8 cellular contexts compared by ENCODE assay signal in genomic region chr17:49556183-49556943, GRCh38. TPM values are rescaled to one million over a fixed set of nuclear protein-coding genes. Genes with fewer than 3 reads are reported as not detected.
DNase-seq lines count a peak whose midpoint lies in the region; ATAC-seq and TF ChIP-seq lines count a peak whose summit lies in the region.

No MANE protein-coding gene starts in this region.

- no peaks in the 10 kb centered on the region for H3K36me3 ChIP-seq in DOHH2 (ENCODE audit: control insufficient read depth, low read length)

- H3K4me3 ChIP-seq in DOHH2 (ENCODE audit: low read length): no peak overlapping the region
- H3K4me3 ChIP-seq in Jurkat, Clone E6-1 (ENCODE audit: low read length): no peak overlapping the region

- H3K9me2 ChIP-seq in DOHH2 (replicated peaks; ENCODE audit: control insufficient read depth, low read length): no peaks in the 10 kb centered on the region

- no peaks in the 10 kb centered on the region for H3K36me3 Mint-ChIP-seq in natural killer cell treated with Interleukin-12 subunit alpha and Interleukin-12 subunit beta and Interleukin-15 and Interleukin-18, amount 100 ng/mL, for 72 hours
- H3K36me3 Mint-ChIP-seq in stimulated activated naive B cell treated with anti-CD40 and anti-IgM and Interleukin-4, amounts not matched to agents 10 μg/mL and 1 μg/mL and 100 μg/mL, for 72 hours: no peaks in the 10 kb centered on the region

- no peaks in the 10 kb centered on the region; the same call in 1 of the 2 replicates for H3K27me3 ChIP-seq in DOHH2 (ENCODE audit: control insufficient read depth, low read length)

- H3F3A ChIP-seq in DOHH2 (ENCODE audit: control insufficient read depth, insufficient read depth): 0 out of 2 replicates have a peak, but pooled peaks cover 2% of the 10 kb centered on the region

- no peaks in the 10 kb centered on the region for H4K20me1 ChIP-seq in DOHH2 (ENCODE audit: control insufficient read depth, insufficient read depth, low read depth, low read length)

- no peaks in the 10 kb centered on the region for H3K79me2 ChIP-seq in DOHH2 (ENCODE audit: control insufficient read depth, low read length)

- H3K9me3 ChIP-seq in DOHH2 (ENCODE audit: control insufficient read depth, insufficient read depth, low read length): no peaks in the 10 kb centered on the region

- H3K4me3 Mint-ChIP-seq in natural killer cell treated with Interleukin-12 subunit alpha and Interleukin-12 subunit beta and Interleukin-15 and Interleukin-18, amount 100 ng/mL, for 72 hours: no peak overlapping the region
- H3K4me3 Mint-ChIP-seq in stimulated activated naive B cell treated with anti-CD40 and anti-IgM and Interleukin-4, amounts not matched to agents 10 μg/mL and 1 μg/mL and 100 μg/mL, for 72 hours: no peak overlapping the region

- H3K4me1 ChIP-seq in DOHH2 (ENCODE audit: control insufficient read depth, low read length): peaks cover 10% of the 10 kb centered on the region

- peak; percentile 60 for DNase-seq in Jurkat, Clone E6-1 (ENCODE audit: low read depth, low spot score)
- DNase-seq in OCI-M2 (lab: John Stamatoyannopoulos, UW; ENCODE audit: unreplicated experiment) (peak; percentile 37), activated T-cell treated with anti-CD3 and anti-CD28 coated beads for 24 hours (ENCODE audit: low read depth) (peak; percentile 81)
- DNase-seq in natural killer cell treated with Interleukin-12 subunit alpha and Interleukin-12 subunit beta and Interleukin-15 and Interleukin-18, amount 100 ng/mL, for 72 hours (ENCODE audit: low spot score): peak; percentile 86
- peak; percentile 82 for DNase-seq in stimulated activated naive B cell treated with anti-CD40 and anti-IgM and Interleukin-4, amounts not matched to agents 10 μg/mL and 1 μg/mL and 100 μg/mL, for 72 hours

- H3K9me3 Mint-ChIP-seq in natural killer cell treated with Interleukin-12 subunit alpha and Interleukin-12 subunit beta and Interleukin-15 and Interleukin-18, amount 100 ng/mL, for 72 hours: no peaks in the 10 kb centered on the region
- H3K9me3 Mint-ChIP-seq in stimulated activated naive B cell treated with anti-CD40 and anti-IgM and Interleukin-4, amounts not matched to agents 10 μg/mL and 1 μg/mL and 100 μg/mL, for 72 hours: no peaks in the 10 kb centered on the region

- TF ChIP-seq CTCF in DOHH2 (IDR thresholded peaks at IDR 0.05; ENCODE audit: low read depth, low read length, poor library complexity, severe bottlenecking): peak; percentile 98

- H3K4me1 Mint-ChIP-seq in natural killer cell treated with Interleukin-12 subunit alpha and Interleukin-12 subunit beta and Interleukin-15 and Interleukin-18, amount 100 ng/mL, for 72 hours (ENCODE audit: low read depth in 2 of 2): peaks cover 11 to 22% of the 10 kb centered on the region in 2 donors
- H3K4me1 Mint-ChIP-seq in stimulated activated naive B cell treated with anti-CD40 and anti-IgM and Interleukin-4, amounts not matched to agents 10 μg/mL and 1 μg/mL and 100 μg/mL, for 72 hours: peaks cover 7 to 18% of the 10 kb centered on the region in 2 donors

- ATAC-seq in esophagus mucosa: peak; percentile 70
- ATAC-seq in natural killer cell treated with Interleukin-12 subunit alpha and Interleukin-12 subunit beta and Interleukin-15 and Interleukin-18, amount 100 ng/mL, for 72 hours: peak; percentile 90 to 91
- ATAC-seq in stimulated activated naive B cell treated with anti-CD40 and anti-IgM and Interleukin-4, amounts not matched to agents 10 μg/mL and 1 μg/mL and 100 μg/mL, for 72 hours (replicated peaks): peak; percentile 98
- ATAC-seq in HG02678 (IDR thresholded peaks at IDR 0.05; ENCODE audit: unreplicated experiment): no peak

- H3K27ac Mint-ChIP-seq in natural killer cell treated with Interleukin-12 subunit alpha and Interleukin-12 subunit beta and Interleukin-15 and Interleukin-18, amount 100 ng/mL, for 72 hours: no peak overlapping the region
- no peak overlapping the region for H3K27ac Mint-ChIP-seq in stimulated activated naive B cell treated with anti-CD40 and anti-IgM and Interleukin-4, amounts not matched to agents 10 μg/mL and 1 μg/mL and 100 μg/mL, for 72 hours

- peaks cover 4 to 7% of the 10 kb centered on the region in 2 donors for H3K27me3 Mint-ChIP-seq in natural killer cell treated with Interleukin-12 subunit alpha and Interleukin-12 subunit beta and Interleukin-15 and Interleukin-18, amount 100 ng/mL, for 72 hours
- peaks cover 6 to 12% of the 10 kb centered on the region in 2 donors for H3K27me3 Mint-ChIP-seq in stimulated activated naive B cell treated with anti-CD40 and anti-IgM and Interleukin-4, amounts not matched to agents 10 μg/mL and 1 μg/mL and 100 μg/mL, for 72 hours

- H3K27ac ChIP-seq in DOHH2 (ENCODE audit: low read depth, low read length): no peak overlapping the region

- H3K4me2 ChIP-seq in DOHH2 (ENCODE audit: low read length): peak overlapping the region; percentile 43

RNA-seq across cellular contexts. Expression of gene NXPH3, which starts 19.3 kb away (rescaled TPM):
- not detected for polyA plus RNA-seq in Jurkat, Clone E6-1 (2012; ENCODE audit: insufficient read depth, insufficient read length)
- total RNA-seq in esophagus mucosa: 0.16 TPM
- total RNA-seq in natural killer cell treated with Interleukin-12 subunit alpha and Interleukin-12 subunit beta and Interleukin-15 and Interleukin-18, amount 100 ng/mL, for 72 hours: not detected
